In genomic region chr2:128316777-128317185, GRCh38 we compare ENCODE assay signal across 8 cellular contexts. TPM values are rescaled to one million over a fixed set of nuclear protein-coding genes. Genes with fewer than 3 reads are reported as not detected.
DNase-seq lines count a peak whose midpoint lies in the region; ATAC-seq and TF ChIP-seq lines count a peak whose summit lies in the region.

No MANE protein-coding gene starts in this region.

- H3K4me3 ChIP-seq in ascending aorta (peak overlapping the region; percentile 66 to 67), testis (peak overlapping the region; percentile 70 to 89)

- POLR2A ChIA-PET in activated CD4-positive, alpha-beta T cell treated with anti-CD3 and anti-CD28 coated beads for 36 hours (lab: Charles Lee): no interaction called here

- DNase-seq in activated CD4-positive, alpha-beta T cell treated with anti-CD3 and anti-CD28 coated beads for 36 hours: peak; percentile 7
- no peak for DNase-seq in activated CD4-positive, alpha-beta T cell treated with anti-CD3 and anti-CD28 coated beads for 1 hour
- DNase-seq in ascending aorta (ENCODE audit: low spot score in 2 of 2) (no peak), kidney tubule cell (ENCODE audit: low spot score) (peak; percentile 6), testis (no peak), SW480 (ENCODE audit: low spot score) (no peak), NCI-H1436 (lab: John Stamatoyannopoulos, UW) (no peak)

- WGBS in testis, 2 donors: 13 to 15% methylated on average over 4 to 6 of the region's 6 CpGs

- no peaks in the 10 kb centered on the region for H3K27me3 Mint-ChIP-seq in activated CD4-positive, alpha-beta T cell treated with anti-CD3 and anti-CD28 coated beads for 36 hours

- H3K9me3 Mint-ChIP-seq in activated CD4-positive, alpha-beta T cell treated with anti-CD3 and anti-CD28 coated beads for 36 hours (ENCODE audit: low read depth): no peaks in the 10 kb centered on the region

- peak overlapping the region; percentile 78 for H3K4me3 Mint-ChIP-seq in activated CD4-positive, alpha-beta T cell treated with anti-CD3 and anti-CD28 coated beads for 36 hours

- ATAC-seq in activated CD4-positive, alpha-beta T cell treated with anti-CD3 and anti-CD28 coated beads for 36 hours: no peak
- ATAC-seq in GM21576 (IDR thresholded peaks at IDR 0.05; ENCODE audit: unreplicated experiment): no peak

- H3K9me3 ChIP-seq in ascending aorta: no peaks in the 10 kb centered on the region
- no peaks in the 10 kb centered on the region for H3K9me3 ChIP-seq in testis

- TF ChIP-seq POLR2A in testis (IDR thresholded peaks at IDR 0.05): no peak

- intact Hi-C loops in activated CD4-positive, alpha-beta T cell treated with anti-CD3 and anti-CD28 coated beads for 36 hours (cut with DNase I, micrococcal nuclease): loop anchor here (1.0 to 10.0 kb wide), 3 partner anchors 138 to 253 kb away; no protein-coding TSS in a partner anchor
- intact Hi-C loops in ascending aorta (cut with DNase I): loop anchor here (5.0 kb wide), 2 partner anchors 289 to 1561 kb away; partner anchors contain the start of gene SAP130
- intact Hi-C loops in testis (cut with DNase I; ENCODE audit: low total_unique reads): no loop called here

- H3K36me3 ChIP-seq in ascending aorta: no peaks in the 10 kb centered on the region
- no peaks in the 10 kb centered on the region for H3K36me3 ChIP-seq in testis (ENCODE audit: low read depth, missing control alignments)

- H3K27me3 ChIP-seq in ascending aorta (no peaks in the 10 kb centered on the region), testis (no peaks in the 10 kb centered on the region)

- H3K27ac Mint-ChIP-seq in activated CD4-positive, alpha-beta T cell treated with anti-CD3 and anti-CD28 coated beads for 36 hours: no peak overlapping the region

- H3K36me3 Mint-ChIP-seq in activated CD4-positive, alpha-beta T cell treated with anti-CD3 and anti-CD28 coated beads for 36 hours (ENCODE audit: low read depth): peaks cover 13% of the 10 kb centered on the region

- H3K27ac ChIP-seq in ascending aorta (no peak overlapping the region), testis (peak overlapping the region; percentile 55 to 59)

- peaks cover 42% of the 10 kb centered on the region for H3K4me1 Mint-ChIP-seq in activated CD4-positive, alpha-beta T cell treated with anti-CD3 and anti-CD28 coated beads for 36 hours

- TF ChIP-seq CTCF in ascending aorta (IDR thresholded peaks at IDR 0.05) (no peak), testis (IDR thresholded peaks at IDR 0.05) (no peak)

- H3K4me1 ChIP-seq in ascending aorta (peaks cover 18 to 26% of the 10 kb centered on the region in 2 donors), testis (peaks cover 50% of the 10 kb centered on the region)

- CTCF ChIA-PET in activated CD4-positive, alpha-beta T cell treated with anti-CD3 and anti-CD28 coated beads for 36 hours (lab: Charles Lee): interaction anchor here (0.7 kb wide), 1 partner anchor 137 kb away, joined by 3 read pairs; no protein-coding TSS in a partner anchor

RNA-seq across cellular contexts. Expression of gene HS6ST1, which starts 1.9 kb away (rescaled TPM):
- total RNA-seq in activated CD4-positive, alpha-beta T cell treated with anti-CD3 and anti-CD28 coated beads for 36 hours: 10 to 100 TPM; 12.8 to 13.8 TPM
- total RNA-seq in ascending aorta (42.7 TPM), testis (100 to 1,000 TPM; 143 to 203 TPM)
- polyA plus RNA-seq in testis (ENCODE audit: insufficient read depth, low read depth, low replicate concordance): 58.7 TPM

Comparison
In these comparisons a context has a peak if more than half of its experiments do, and no peak if none do; other contexts are left out.
1. DNase-seq: peak in activated CD4-positive, alpha-beta T cell treated with anti-CD3 and anti-CD28 coated beads for 36 hours (single experiment) and kidney tubule cell (single experiment); none in activated CD4-positive, alpha-beta T cell treated with anti-CD3 and anti-CD28 coated beads for 1 hour (single experiment), ascending aorta (0 of 2), testis (single experiment), SW480 (single experiment) and NCI-H1436 (single experiment).
2. H3K27ac ChIP-seq: peak in testis (2 of 2); none in ascending aorta (0 of 2).